In genomic region chr19:5358173-5358800, GRCh38 we compare ENCODE assay signal across 1 cellular context.
TF ChIP-seq lines count a peak whose summit lies in the region.

No MANE protein-coding gene starts in this region.

TF ChIP-seq in SK-N-SH treated with all-trans-retinoic acid at 6 μM for 48 hours, 23 proteins besides CTCF, POLR2A, EP300 and RAD21 (continued from another document):
- TF ChIP-seq CSRNP3 (CRISPR knock-in tag; IDR thresholded peaks at IDR 0.05) (no peak), OSR1 (CRISPR knock-in tag; IDR thresholded peaks at IDR 0.05) (no peak), ISL1 (CRISPR knock-in tag; IDR thresholded peaks at IDR 0.05) (no peak), POU6F1 (CRISPR knock-in tag; IDR thresholded peaks at IDR 0.05; ENCODE audit: borderline replicate concordance, low read depth) (no peak), ESRRG (CRISPR knock-in tag; IDR thresholded peaks at IDR 0.05) (no peak), GLIS3 (CRISPR knock-in tag; IDR thresholded peaks at IDR 0.05) (no peak)
TF ChIP-seq in SK-N-SH treated with all-trans-retinoic acid at 6 μM for 48 hours: peak in this region for 0.
